2 cellular contexts compared by ENCODE assay signal in the genomic region with DNA sequence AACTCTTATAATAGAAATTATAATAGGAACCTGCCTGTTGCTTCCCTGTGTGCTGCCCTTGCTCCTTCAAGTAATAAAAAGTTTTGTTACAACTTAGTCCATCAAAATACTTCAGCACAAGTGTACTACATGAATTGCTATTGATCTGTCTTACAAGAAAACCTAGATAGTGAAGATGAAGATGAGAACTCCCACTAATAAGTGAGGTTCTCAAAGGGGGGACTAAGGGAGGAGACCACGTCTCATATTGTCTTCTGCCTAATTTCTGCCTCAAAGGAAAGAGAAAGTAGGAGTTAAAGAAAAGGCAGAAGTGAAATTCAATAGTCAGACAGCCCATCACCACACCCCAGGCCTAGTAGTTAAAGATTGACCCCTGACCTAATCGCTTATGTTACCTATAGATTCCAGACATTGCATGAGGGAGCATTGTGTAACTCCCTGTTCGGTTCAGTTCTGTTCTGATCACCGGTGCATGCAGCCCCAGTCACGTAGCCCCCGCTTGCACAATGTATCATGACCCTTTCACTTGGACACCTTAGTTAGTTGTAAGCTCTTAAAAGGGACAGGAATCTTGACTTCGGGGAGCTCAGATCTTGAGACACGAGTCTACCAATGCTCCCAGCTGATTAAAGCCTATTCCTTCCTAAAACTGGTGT.
TF ChIP-seq lines count a peak whose summit lies in the region.

No MANE protein-coding gene starts in this region.

TF ChIP-seq in GM23338, 12 proteins besides CTCF, POLR2A, EP300 and RAD21 (continued from another document and continues in another):
- TF ChIP-seq, protein P1, sequence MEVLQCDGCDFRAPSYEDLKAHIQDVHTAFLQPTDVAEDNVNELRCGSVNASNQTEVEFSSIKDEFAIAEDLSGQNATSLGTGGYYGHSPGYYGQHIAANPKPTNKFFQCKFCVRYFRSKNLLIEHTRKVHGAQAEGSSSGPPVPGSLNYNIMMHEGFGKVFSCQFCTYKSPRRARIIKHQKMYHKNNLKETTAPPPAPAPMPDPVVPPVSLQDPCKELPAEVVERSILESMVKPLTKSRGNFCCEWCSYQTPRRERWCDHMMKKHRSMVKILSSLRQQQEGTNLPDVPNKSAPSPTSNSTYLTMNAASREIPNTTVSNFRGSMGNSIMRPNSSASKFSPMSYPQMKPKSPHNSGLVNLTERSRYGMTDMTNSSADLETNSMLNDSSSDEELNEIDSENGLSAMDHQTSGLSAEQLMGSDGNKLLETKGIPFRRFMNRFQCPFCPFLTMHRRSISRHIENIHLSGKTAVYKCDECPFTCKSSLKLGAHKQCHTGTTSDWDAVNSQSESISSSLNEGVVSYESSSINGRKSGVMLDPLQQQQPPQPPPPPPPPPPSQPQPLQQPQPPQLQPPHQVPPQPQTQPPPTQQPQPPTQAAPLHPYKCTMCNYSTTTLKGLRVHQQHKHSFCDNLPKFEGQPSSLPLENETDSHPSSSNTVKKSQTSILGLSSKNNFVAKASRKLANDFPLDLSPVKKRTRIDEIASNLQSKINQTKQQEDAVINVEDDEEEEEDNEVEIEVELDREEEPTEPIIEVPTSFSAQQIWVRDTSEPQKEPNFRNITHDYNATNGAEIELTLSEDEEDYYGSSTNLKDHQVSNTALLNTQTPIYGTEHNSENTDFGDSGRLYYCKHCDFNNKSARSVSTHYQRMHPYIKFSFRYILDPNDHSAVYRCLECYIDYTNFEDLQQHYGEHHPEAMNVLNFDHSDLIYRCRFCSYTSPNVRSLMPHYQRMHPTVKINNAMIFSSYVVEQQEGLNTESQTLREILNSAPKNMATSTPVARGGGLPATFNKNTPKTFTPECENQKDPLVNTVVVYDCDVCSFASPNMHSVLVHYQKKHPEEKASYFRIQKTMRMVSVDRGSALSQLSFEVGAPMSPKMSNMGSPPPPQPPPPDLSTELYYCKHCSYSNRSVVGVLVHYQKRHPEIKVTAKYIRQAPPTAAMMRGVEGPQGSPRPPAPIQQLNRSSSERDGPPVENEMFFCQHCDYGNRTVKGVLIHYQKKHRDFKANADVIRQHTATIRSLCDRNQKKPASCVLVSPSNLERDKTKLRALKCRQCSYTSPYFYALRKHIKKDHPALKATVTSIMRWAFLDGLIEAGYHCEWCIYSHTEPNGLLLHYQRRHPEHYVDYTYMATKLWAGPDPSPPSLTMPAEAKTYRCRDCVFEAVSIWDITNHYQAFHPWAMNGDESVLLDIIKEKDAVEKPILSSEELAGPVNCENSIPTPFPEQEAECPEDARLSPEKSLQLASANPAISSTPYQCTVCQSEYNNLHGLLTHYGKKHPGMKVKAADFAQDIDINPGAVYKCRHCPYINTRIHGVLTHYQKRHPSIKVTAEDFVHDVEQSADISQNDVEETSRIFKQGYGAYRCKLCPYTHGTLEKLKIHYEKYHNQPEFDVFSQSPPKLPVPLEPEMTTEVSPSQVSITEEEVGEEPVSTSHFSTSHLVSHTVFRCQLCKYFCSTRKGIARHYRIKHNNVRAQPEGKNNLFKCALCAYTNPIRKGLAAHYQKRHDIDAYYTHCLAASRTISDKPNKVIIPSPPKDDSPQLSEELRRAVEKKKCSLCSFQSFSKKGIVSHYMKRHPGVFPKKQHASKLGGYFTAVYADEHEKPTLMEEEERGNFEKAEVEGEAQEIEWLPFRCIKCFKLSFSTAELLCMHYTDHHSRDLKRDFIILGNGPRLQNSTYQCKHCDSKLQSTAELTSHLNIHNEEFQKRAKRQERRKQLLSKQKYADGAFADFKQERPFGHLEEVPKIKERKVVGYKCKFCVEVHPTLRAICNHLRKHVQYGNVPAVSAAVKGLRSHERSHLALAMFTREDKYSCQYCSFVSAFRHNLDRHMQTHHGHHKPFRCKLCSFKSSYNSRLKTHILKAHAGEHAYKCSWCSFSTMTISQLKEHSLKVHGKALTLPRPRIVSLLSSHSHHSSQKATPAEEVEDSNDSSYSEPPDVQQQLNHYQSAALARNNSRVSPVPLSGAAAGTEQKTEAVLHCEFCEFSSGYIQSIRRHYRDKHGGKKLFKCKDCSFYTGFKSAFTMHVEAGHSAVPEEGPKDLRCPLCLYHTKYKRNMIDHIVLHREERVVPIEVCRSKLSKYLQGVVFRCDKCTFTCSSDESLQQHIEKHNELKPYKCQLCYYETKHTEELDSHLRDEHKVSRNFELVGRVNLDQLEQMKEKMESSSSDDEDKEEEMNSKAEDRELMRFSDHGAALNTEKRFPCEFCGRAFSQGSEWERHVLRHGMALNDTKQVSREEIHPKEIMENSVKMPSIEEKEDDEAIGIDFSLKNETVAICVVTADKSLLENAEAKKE (CRISPR knock-in tag; IDR thresholded peaks at IDR 0.05) = no peak
- TF ChIP-seq ZNF114 (CRISPR knock-in tag; IDR thresholded peaks at IDR 0.05) = no peak
- TF ChIP-seq EZH2phosphoT487 (IDR thresholded peaks at IDR 0.05; ENCODE audit: unreplicated experiment) = no peak
- TF ChIP-seq JUNB (IDR thresholded peaks at IDR 0.05; ENCODE audit: unreplicated experiment) = no peak
- TF ChIP-seq STAT1 (IDR thresholded peaks at IDR 0.05; ENCODE audit: unreplicated experiment) = no peak
- TF ChIP-seq, protein P2, sequence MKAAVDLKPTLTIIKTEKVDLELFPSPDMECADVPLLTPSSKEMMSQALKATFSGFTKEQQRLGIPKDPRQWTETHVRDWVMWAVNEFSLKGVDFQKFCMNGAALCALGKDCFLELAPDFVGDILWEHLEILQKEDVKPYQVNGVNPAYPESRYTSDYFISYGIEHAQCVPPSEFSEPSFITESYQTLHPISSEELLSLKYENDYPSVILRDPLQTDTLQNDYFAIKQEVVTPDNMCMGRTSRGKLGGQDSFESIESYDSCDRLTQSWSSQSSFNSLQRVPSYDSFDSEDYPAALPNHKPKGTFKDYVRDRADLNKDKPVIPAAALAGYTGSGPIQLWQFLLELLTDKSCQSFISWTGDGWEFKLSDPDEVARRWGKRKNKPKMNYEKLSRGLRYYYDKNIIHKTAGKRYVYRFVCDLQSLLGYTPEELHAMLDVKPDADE (IDR thresholded peaks at IDR 0.05) = no peak
- no peak for TF ChIP-seq EZH2 (IDR thresholded peaks at IDR 0.05; ENCODE audit: low read depth, unreplicated experiment)
- TF ChIP-seq, protein P3, sequence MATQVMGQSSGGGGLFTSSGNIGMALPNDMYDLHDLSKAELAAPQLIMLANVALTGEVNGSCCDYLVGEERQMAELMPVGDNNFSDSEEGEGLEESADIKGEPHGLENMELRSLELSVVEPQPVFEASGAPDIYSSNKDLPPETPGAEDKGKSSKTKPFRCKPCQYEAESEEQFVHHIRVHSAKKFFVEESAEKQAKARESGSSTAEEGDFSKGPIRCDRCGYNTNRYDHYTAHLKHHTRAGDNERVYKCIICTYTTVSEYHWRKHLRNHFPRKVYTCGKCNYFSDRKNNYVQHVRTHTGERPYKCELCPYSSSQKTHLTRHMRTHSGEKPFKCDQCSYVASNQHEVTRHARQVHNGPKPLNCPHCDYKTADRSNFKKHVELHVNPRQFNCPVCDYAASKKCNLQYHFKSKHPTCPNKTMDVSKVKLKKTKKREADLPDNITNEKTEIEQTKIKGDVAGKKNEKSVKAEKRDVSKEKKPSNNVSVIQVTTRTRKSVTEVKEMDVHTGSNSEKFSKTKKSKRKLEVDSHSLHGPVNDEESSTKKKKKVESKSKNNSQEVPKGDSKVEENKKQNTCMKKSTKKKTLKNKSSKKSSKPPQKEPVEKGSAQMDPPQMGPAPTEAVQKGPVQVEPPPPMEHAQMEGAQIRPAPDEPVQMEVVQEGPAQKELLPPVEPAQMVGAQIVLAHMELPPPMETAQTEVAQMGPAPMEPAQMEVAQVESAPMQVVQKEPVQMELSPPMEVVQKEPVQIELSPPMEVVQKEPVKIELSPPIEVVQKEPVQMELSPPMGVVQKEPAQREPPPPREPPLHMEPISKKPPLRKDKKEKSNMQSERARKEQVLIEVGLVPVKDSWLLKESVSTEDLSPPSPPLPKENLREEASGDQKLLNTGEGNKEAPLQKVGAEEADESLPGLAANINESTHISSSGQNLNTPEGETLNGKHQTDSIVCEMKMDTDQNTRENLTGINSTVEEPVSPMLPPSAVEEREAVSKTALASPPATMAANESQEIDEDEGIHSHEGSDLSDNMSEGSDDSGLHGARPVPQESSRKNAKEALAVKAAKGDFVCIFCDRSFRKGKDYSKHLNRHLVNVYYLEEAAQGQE (IDR thresholded peaks at IDR 0.05; ENCODE audit: unreplicated experiment) = no peak

TF ChIP-seq in GM12878, 131 proteins besides CTCF, POLR2A, EP300 and RAD21 (continued from another document):
- TF ChIP-seq EZH2 (IDR thresholded peaks at IDR 0.05; ENCODE audit: borderline replicate concordance, control insufficient read depth, low read depth, low read length) (no peak), CBX5 (IDR thresholded peaks at IDR 0.05; ENCODE audit: low read depth) (peak; percentile 97), STAT3 (IDR thresholded peaks at IDR 0.05; ENCODE audit: low read depth, low read length) (no peak)
- TF ChIP-seq, protein P4, sequence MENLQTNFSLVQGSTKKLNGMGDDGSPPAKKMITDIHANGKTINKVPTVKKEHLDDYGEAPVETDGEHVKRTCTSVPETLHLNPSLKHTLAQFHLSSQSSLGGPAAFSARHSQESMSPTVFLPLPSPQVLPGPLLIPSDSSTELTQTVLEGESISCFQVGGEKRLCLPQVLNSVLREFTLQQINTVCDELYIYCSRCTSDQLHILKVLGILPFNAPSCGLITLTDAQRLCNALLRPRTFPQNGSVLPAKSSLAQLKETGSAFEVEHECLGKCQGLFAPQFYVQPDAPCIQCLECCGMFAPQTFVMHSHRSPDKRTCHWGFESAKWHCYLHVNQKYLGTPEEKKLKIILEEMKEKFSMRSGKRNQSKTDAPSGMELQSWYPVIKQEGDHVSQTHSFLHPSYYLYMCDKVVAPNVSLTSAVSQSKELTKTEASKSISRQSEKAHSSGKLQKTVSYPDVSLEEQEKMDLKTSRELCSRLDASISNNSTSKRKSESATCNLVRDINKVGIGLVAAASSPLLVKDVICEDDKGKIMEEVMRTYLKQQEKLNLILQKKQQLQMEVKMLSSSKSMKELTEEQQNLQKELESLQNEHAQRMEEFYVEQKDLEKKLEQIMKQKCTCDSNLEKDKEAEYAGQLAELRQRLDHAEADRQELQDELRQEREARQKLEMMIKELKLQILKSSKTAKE (IDR thresholded peaks at IDR 0.05; ENCODE audit: low read depth, poor library complexity, severe bottlenecking) = peak; percentile 39
